ENCODE assay signal across 1 cellular context in the genomic region with DNA sequence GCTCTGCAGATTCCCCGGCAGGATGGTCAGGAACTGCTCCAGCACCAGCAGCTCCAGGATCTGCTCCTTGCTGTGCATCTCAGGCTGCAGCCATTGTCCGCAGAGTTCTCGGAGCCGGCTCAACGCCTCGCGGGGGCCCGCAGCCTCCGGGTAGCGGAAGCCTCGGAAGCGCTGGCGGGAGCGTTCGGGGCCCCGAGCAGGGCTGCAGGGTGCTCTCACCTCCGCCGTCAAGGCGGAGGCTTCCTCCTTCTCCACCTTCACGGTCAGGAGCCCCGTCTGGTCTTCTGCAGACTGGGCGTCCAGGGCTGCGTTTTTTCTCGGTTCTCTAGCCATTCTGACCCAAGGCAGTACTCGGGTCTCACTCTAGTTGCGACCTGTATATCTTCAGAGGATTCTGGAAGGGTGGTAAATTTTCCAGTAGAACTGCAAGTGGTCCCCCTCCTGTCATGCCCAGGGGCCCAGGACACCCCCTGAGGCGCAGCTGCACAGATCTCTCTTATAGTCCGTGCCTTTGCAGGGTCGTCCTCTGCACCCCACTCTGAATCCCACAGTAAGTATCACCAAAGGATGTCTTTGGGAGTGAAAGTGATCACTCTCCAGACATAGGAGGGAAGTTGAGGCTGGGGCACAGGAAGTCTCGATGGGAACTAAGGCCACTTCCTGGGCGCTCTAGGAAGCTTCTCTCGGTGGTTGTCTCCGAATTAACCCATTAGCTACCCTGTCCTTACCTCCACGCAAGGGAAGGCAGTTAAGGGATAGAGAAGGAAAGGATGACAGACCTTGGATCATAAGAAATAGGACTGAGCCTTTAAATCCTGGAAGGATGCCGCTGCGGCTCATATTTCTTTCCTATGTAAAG.
TF ChIP-seq lines count a peak whose summit lies in the region.

Gene ZKSCAN4, minus strand, starts transcription at position 622 of the 859 bp plus-strand sequence. Its CDS starts 289 bp downstream, at position 333.

TF ChIP-seq in HEK293, 187 proteins besides CTCF, POLR2A, EP300 and RAD21 (continued from another document and continues in another):
- peak; percentile 56; the same call in 1 of the 2 replicates for TF ChIP-seq KLF17 (tag by site-specific recombination; IDR thresholded peaks at IDR 0.05)
- peak; percentile 65; the same call in 1 of the 2 replicates for TF ChIP-seq ZBTB6 (tag by site-specific recombination; IDR thresholded peaks at IDR 0.05)
- no peak for TF ChIP-seq ZFP37 (tag by site-specific recombination; IDR thresholded peaks at IDR 0.05)
- TF ChIP-seq INSM2 (tag by site-specific recombination; IDR thresholded peaks at IDR 0.05), result peak; percentile 24; the same call in 1 of the 2 replicates
- no peak for TF ChIP-seq FEZF1 (tag by site-specific recombination; IDR thresholded peaks at IDR 0.05)
- TF ChIP-seq ZNF10 (tag by site-specific recombination; IDR thresholded peaks at IDR 0.05), result no peak
- no peak for TF ChIP-seq ZNF837 (tag by site-specific recombination; IDR thresholded peaks at IDR 0.05)
- TF ChIP-seq ZNF549 (tag by site-specific recombination; IDR thresholded peaks at IDR 0.05), result no peak
- TF ChIP-seq ZNF792 (tag by site-specific recombination; IDR thresholded peaks at IDR 0.05), result no peak
- TF ChIP-seq, protein P1, sequence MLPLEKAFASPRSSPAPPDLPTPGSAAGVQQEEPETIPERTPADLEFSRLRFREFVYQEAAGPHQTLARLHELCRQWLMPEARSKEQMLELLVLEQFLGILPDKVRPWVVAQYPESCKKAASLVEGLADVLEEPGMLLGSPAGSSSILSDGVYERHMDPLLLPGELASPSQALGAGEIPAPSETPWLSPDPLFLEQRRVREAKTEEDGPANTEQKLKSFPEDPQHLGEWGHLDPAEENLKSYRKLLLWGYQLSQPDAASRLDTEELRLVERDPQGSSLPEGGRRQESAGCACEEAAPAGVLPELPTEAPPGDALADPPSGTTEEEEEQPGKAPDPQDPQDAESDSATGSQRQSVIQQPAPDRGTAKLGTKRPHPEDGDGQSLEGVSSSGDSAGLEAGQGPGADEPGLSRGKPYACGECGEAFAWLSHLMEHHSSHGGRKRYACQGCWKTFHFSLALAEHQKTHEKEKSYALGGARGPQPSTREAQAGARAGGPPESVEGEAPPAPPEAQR (tag by site-specific recombination; IDR thresholded peaks at IDR 0.05), result no peak
- TF ChIP-seq ZNF660 (tag by site-specific recombination; IDR thresholded peaks at IDR 0.05), result peak; percentile 89
- peak; percentile 99 for TF ChIP-seq ZNF518A (tag by site-specific recombination; conservative IDR thresholded peaks at IDR 0.05; ENCODE audit: low read depth)
- TF ChIP-seq ZNF362 (tag by site-specific recombination; IDR thresholded peaks at IDR 0.05), result no peak
- TF ChIP-seq ZNF26 (tag by site-specific recombination; IDR thresholded peaks at IDR 0.05), result no peak
- TF ChIP-seq ZNF174 (tag by site-specific recombination; IDR thresholded peaks at IDR 0.05), result no peak
- peak; percentile 86 for TF ChIP-seq ZBTB48 (tag by site-specific recombination; IDR thresholded peaks at IDR 0.05)
- TF ChIP-seq KLF10 (tag by site-specific recombination; IDR thresholded peaks at IDR 0.05), result 0 out of 2 replicates have a peak, but pooled peaks have one; percentile 39
- 0 out of 2 replicates have a peak, but pooled peaks have one; percentile 38 for TF ChIP-seq SP3 (tag by site-specific recombination; IDR thresholded peaks at IDR 0.05)
- no peak for TF ChIP-seq HIC1 (tag by site-specific recombination; IDR thresholded peaks at IDR 0.05)
- no peak for TF ChIP-seq REPIN1 (tag by site-specific recombination; IDR thresholded peaks at IDR 0.05; ENCODE audit: low read depth)
- no peak for TF ChIP-seq ZNF785 (tag by site-specific recombination; IDR thresholded peaks at IDR 0.05)
- no peak for TF ChIP-seq SCRT2 (tag by site-specific recombination; IDR thresholded peaks at IDR 0.05)
- TF ChIP-seq, protein P2, sequence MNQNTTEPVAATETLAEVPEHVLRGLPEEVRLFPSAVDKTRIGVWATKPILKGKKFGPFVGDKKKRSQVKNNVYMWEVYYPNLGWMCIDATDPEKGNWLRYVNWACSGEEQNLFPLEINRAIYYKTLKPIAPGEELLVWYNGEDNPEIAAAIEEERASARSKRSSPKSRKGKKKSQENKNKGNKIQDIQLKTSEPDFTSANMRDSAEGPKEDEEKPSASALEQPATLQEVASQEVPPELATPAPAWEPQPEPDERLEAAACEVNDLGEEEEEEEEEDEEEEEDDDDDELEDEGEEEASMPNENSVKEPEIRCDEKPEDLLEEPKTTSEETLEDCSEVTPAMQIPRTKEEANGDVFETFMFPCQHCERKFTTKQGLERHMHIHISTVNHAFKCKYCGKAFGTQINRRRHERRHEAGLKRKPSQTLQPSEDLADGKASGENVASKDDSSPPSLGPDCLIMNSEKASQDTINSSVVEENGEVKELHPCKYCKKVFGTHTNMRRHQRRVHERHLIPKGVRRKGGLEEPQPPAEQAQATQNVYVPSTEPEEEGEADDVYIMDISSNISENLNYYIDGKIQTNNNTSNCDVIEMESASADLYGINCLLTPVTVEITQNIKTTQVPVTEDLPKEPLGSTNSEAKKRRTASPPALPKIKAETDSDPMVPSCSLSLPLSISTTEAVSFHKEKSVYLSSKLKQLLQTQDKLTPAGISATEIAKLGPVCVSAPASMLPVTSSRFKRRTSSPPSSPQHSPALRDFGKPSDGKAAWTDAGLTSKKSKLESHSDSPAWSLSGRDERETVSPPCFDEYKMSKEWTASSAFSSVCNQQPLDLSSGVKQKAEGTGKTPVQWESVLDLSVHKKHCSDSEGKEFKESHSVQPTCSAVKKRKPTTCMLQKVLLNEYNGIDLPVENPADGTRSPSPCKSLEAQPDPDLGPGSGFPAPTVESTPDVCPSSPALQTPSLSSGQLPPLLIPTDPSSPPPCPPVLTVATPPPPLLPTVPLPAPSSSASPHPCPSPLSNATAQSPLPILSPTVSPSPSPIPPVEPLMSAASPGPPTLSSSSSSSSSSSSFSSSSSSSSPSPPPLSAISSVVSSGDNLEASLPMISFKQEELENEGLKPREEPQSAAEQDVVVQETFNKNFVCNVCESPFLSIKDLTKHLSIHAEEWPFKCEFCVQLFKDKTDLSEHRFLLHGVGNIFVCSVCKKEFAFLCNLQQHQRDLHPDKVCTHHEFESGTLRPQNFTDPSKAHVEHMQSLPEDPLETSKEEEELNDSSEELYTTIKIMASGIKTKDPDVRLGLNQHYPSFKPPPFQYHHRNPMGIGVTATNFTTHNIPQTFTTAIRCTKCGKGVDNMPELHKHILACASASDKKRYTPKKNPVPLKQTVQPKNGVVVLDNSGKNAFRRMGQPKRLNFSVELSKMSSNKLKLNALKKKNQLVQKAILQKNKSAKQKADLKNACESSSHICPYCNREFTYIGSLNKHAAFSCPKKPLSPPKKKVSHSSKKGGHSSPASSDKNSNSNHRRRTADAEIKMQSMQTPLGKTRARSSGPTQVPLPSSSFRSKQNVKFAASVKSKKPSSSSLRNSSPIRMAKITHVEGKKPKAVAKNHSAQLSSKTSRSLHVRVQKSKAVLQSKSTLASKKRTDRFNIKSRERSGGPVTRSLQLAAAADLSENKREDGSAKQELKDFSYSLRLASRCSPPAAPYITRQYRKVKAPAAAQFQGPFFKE (tag by site-specific recombination; IDR thresholded peaks at IDR 0.05; ENCODE audit: borderline replicate concordance), result no peak
- no peak for TF ChIP-seq ZNF530 (tag by site-specific recombination; IDR thresholded peaks at IDR 0.05; ENCODE audit: low read depth)
- TF ChIP-seq ZNF175 (tag by site-specific recombination; IDR thresholded peaks at IDR 0.05), result no peak
- no peak for TF ChIP-seq ZNF560 (tag by site-specific recombination; IDR thresholded peaks at IDR 0.05; ENCODE audit: borderline replicate concordance)
- no peak for TF ChIP-seq ZNF473 (tag by site-specific recombination; IDR thresholded peaks at IDR 0.05)
